ENCODE assay signal across 17 cellular contexts in genomic region chr2:143390185-143390584, GRCh38.
A peak's percentile ranks its signal among the peaks of the same experiment; 100 is the strongest.
DNase-seq lines count a peak whose midpoint lies in the region; ATAC-seq and TF ChIP-seq lines count a peak whose summit lies in the region.
"Had no signal": no experiment of that assay in that cellular context is flagged by ENCODE, and none has a peak within 500 bp of the region (broad histone marks: within the 10 kb centered on the region; RNA-seq: fewer than 3 reads in every experiment).

No MANE protein-coding gene starts in this region.

- H4K20me1 ChIP-seq in PC-3 (ENCODE audit: low read length): no peaks in the 10 kb centered on the region
- H4K20me1 ChIP-seq: BLaER1 had no signal

- H3K9me3 ChIP-seq in PC-3 (ENCODE audit: low read length): no peaks in the 10 kb centered on the region
- H3K9me3 ChIP-seq: BLaER1 had no signal

- BruUV-seq in PC-3 (replicated peaks; lab: Mats Ljungman, UMichigan): no TSS peak

- H3K36me3 Mint-ChIP-seq in brain: no peaks in the 10 kb centered on the region

- no peaks in the 10 kb centered on the region for H3K9me3 Mint-ChIP-seq in brain

- no peak overlapping the region for H3K27ac ChIP-seq in PC-3 (ENCODE audit: low read length)
- H3K27ac ChIP-seq: 22Rv1, BLaER1 had no signal

- H2AFZ ChIP-seq in PC-3 (ENCODE audit: low read length): no peak overlapping the region

- H3K36me3 ChIP-seq in PC-3 (ENCODE audit: low read depth, low read length): no peaks in the 10 kb centered on the region
- H3K36me3 ChIP-seq: BLaER1 had no signal

- CTCF ChIA-PET in PC-3 (lab: Charles Lee): interaction anchor here (0.6 kb wide), 1 partner anchor 168 kb away, joined by 4 read pairs; no protein-coding TSS in a partner anchor

- no peak overlapping the region for H3K9ac ChIP-seq in PC-3 (ENCODE audit: low read length)
- H3K9ac ChIP-seq: BLaER1 had no signal

- H3K4me1 ChIP-seq in PC-3 (ENCODE audit: insufficient read depth, low read length): no peaks in the 10 kb centered on the region
- H3K4me1 ChIP-seq: BLaER1 had no signal

- peaks cover 7% of the 10 kb centered on the region for H3K27me3 Mint-ChIP-seq in brain
- H3K27me3 Mint-ChIP-seq: T-helper 17 cell had no signal

- TF ChIP-seq CTCF in brain (conservative IDR thresholded peaks at IDR 0.05) (no peak), PC-3 (conservative IDR thresholded peaks at IDR 0.05; ENCODE audit: low read depth, low read length) (no peak)

- no peaks in the 10 kb centered on the region for H3F3A ChIP-seq in PC-3 (ENCODE audit: low read length, unreplicated experiment)

- peaks cover 32% of the 10 kb centered on the region for H3K4me1 Mint-ChIP-seq in brain

- H3K27me3 ChIP-seq in PC-3 (ENCODE audit: low read length): no peaks in the 10 kb centered on the region
- H3K27me3 ChIP-seq: BLaER1 had no signal

- DNase-seq in DMS 273 (lab: John Stamatoyannopoulos, UW; ENCODE audit: unreplicated experiment): peak; percentile 3
- DNase-seq in DMS 273 treated with DMSO at 0.1 percent for 48 hours (lab: John Stamatoyannopoulos, UW): no peak
- peak; percentile 83 for DNase-seq in NCI-H2227 (lab: John Stamatoyannopoulos, UW; ENCODE audit: unreplicated experiment)
- peak; percentile 62 for DNase-seq in retina
- DNase-seq in LoVo (ENCODE audit: low spot score): no peak
- DNase-seq in PC-3: no peak
- DNase-seq: H7, IMR-90, Kasumi-1, NCI-H2081 treated with DMSO at 0.1 percent for 48 hours, NCI-H526, T-helper 17 cell had no signal

- H3K27ac Mint-ChIP-seq in brain: peak overlapping the region; percentile 59 to 91 (median 69)
- H3K27ac Mint-ChIP-seq: T-helper 17 cell had no signal

- intact Hi-C loops in PC-3 (cut with micrococcal nuclease): no loop called here

- no peak overlapping the region for H3K4me3 ChIP-seq in PC-3 (ENCODE audit: low read length)
- H3K4me3 ChIP-seq: BLaER1 had no signal

- no peaks in the 10 kb centered on the region for H3K9me2 ChIP-seq in PC-3 (replicated peaks; ENCODE audit: low read length)

- no peaks in the 10 kb centered on the region for H3K79me2 ChIP-seq in PC-3 (ENCODE audit: low read length)

- POLR2A ChIA-PET in PC-3 (lab: Charles Lee; ENCODE audit: unreplicated experiment): no interaction called here

- H3K4me2 ChIP-seq in PC-3 (ENCODE audit: low read length): no peak overlapping the region
- H3K4me2 ChIP-seq: BLaER1 had no signal

- no peak for ATAC-seq in PC-3
- no peak for ATAC-seq in HG03039 (IDR thresholded peaks at IDR 0.05; ENCODE audit: unreplicated experiment)
- ATAC-seq: Right ventricle myocardium inferior, T-helper 17 cell had no signal

- no peak overlapping the region for H3K4me3 Mint-ChIP-seq in brain

Comparison
In these comparisons a context has a peak if more than half of its experiments do, and no peak if none do; other contexts are left out.
1. DNase-seq: peak in DMS 273 (single experiment), NCI-H2227 (single experiment) and retina (single experiment); none in DMS 273 treated with DMSO at 0.1 percent for 48 hours (single experiment), LoVo (single experiment) and PC-3 (single experiment).